In the genomic region with DNA sequence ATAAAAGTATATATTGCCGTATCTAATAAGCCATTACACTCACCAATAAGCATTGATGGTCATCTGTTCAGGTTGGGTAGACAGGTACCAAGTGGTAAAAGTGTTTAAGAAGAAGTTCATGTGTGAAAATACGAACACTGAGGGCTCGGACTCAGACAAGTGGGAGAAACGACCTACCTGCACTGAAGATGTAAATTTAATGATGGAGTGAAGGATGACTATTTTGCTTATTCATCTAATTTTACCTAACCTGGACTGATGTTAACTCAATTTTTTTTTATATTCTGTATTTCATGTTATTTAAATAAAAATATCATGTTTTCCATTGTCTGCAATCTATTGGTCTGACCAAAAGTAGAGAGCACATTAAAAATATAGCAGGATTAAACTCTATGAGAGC, we compare ENCODE assay signal across 36 cellular contexts.
DNase-seq lines count a peak whose midpoint lies in the region; ATAC-seq, FAIRE-seq and TF ChIP-seq lines count a peak whose summit lies in the region.
"Had no signal": no experiment of that assay in that cellular context is flagged by ENCODE, and none has a peak within 500 bp of the region (broad histone marks: within the 10 kb centered on the region; RNA-seq: fewer than 3 reads in every experiment).

No MANE protein-coding gene starts in this region.

- H3K9ac ChIP-seq in HepG2 (ENCODE audit: insufficient read depth, low read depth, low read length) (no peak overlapping the region), keratinocyte (ENCODE audit: control insufficient read depth, extremely low read depth, insufficient read depth, low read length) (no peak overlapping the region)
- H3K9ac ChIP-seq: BLaER1; BLaER1 treated with 17β-estradiol and CSF1 and Interleukin-3, amounts not matched to agents 10 nM and 100 nM had no signal

- H3K27ac ChIP-seq in HepG2 (ENCODE audit: extremely low read length, insufficient read depth, low read length) = no peak overlapping the region
- H3K27ac ChIP-seq in right lobe of liver = no peak overlapping the region
- no peak overlapping the region for H3K27ac ChIP-seq in A549
- H3K27ac ChIP-seq in GM23338 (ENCODE audit: low read depth) = 0 out of 2 replicates have a peak overlapping the region, but pooled peaks have one; percentile 26
- H3K27ac ChIP-seq in keratinocyte (ENCODE audit: control insufficient read depth, insufficient read depth, low read length) = no peak overlapping the region
- H3K27ac ChIP-seq: 22Rv1; BLaER1; BLaER1 treated with 17β-estradiol and CSF1 and Interleukin-3, amounts not matched to agents 10 nM and 100 nM; C4-2B had no signal

- BruUV-seq in HepG2 (replicated peaks; lab: Mats Ljungman, UMichigan) = no TSS peak

- FAIRE-seq in HepG2 (lab: Jason Lieb, UNC) (no peak), A549 (lab: Jason Lieb, UNC) (no peak), keratinocyte (lab: Jason Lieb, UNC) (peak; percentile 32)
- FAIRE-seq: A204.1, D721Med had no signal

- TF ChIP-seq EP300 in HepG2 (IDR thresholded peaks at IDR 0.05; ENCODE audit: low read depth in 2 of 2, low read length in 2 of 2) (no peak), HepG2 (CRISPR knock-in tag; IDR thresholded peaks at IDR 0.05; ENCODE audit: borderline replicate concordance) (no peak), A549 (IDR thresholded peaks at IDR 0.05) (no peak)

- ATAC-seq in HepG2 (no peak), right lobe of liver (no peak), A549 (no peak), GM23338 (no peak), left lobe of liver (no peak)
- ATAC-seq: CD8-positive, alpha-beta T cell had no signal

- H3K79me2 ChIP-seq in HepG2 (ENCODE audit: insufficient read depth, low read length) (no peaks in the 10 kb centered on the region), GM23338 (replicated peaks; ENCODE audit: insufficient read depth) (no peaks in the 10 kb centered on the region), keratinocyte (ENCODE audit: control insufficient read depth, insufficient read depth, low read length) (no peaks in the 10 kb centered on the region)

- TF ChIP-seq RAD21 in HepG2 (CRISPR knock-in tag; IDR thresholded peaks at IDR 0.05) (no peak), A549 (conservative IDR thresholded peaks at IDR 0.05 in 1 of 2, IDR thresholded peaks at IDR 0.05 in 1 of 2) (no peak)

- POLR2A ChIA-PET in HepG2 (lab: Yijun Ruan, JAX) (no interaction called here), A549 (lab: Yijun Ruan, JAX) (no interaction called here)

- H2AFZ ChIP-seq in HepG2 (ENCODE audit: low read length) = no peak overlapping the region
- H2AFZ ChIP-seq in GM23338 = no peak overlapping the region
- H2AFZ ChIP-seq in keratinocyte (ENCODE audit: control insufficient read depth, low read length) = no peak overlapping the region

- intact Hi-C loops in HepG2 (cut with micrococcal nuclease; ENCODE audit: unreplicated experiment) (no loop called here), right lobe of liver (cut with DNase I) (no loop called here)

- H3K36me3 Mint-ChIP-seq in GM23338 (ENCODE audit: low read depth) = no peaks in the 10 kb centered on the region
- H3K36me3 Mint-ChIP-seq: CD14-positive monocyte; CD4-positive, alpha-beta memory T cell; CD4-positive, CD25-positive, alpha-beta regulatory T cell; CD8-positive, alpha-beta memory T cell; CD8-positive, alpha-beta T cell had no signal

- no peak overlapping the region for H3K4me3 Mint-ChIP-seq in GM23338
- H3K4me3 Mint-ChIP-seq: B cell; CD14-positive monocyte; CD4-positive, alpha-beta memory T cell; CD4-positive, alpha-beta T cell; CD4-positive, CD25-positive, alpha-beta regulatory T cell; CD8-positive, alpha-beta memory T cell; CD8-positive, alpha-beta T cell had no signal

- DNase-seq in HepG2 (ENCODE audit: low spot score) (no peak), right lobe of liver (no peak), A549 (ENCODE audit: low read depth in 1 of 2, low spot score in 1 of 2) (no peak), GM23338 (ENCODE audit: low spot score) (no peak), keratinocyte (ENCODE audit: low read depth, low spot score) (no peak), LoVo (ENCODE audit: low spot score) (no peak), kidney tubule cell (ENCODE audit: low spot score) (no peak), left lobe of liver (ENCODE audit: low spot score) (no peak)
- DNase-seq: 8988T; ACHN; AML-193; BE2C; C1 segment of cervical spinal cord; Caco-2; Calu3; CD4-positive, alpha-beta memory T cell; CD4-positive, alpha-beta T cell; CD4-positive, CD25-positive, alpha-beta regulatory T cell; CD8-positive, alpha-beta memory T cell; CD8-positive, alpha-beta T cell; COR-L47; DMS 273 treated with DMSO at 0.1 percent for 48 hours; DMS153; DMS53; DMS79; DMS79 treated with DMSO at 0.1 percent for 48 hours; DND-41; EL had no signal

- peaks cover 5% of the 10 kb centered on the region; the same call in 1 of the 2 replicates for H3K9me2 ChIP-seq in GM23338 (ENCODE audit: insufficient read depth)

- no peaks in the 10 kb centered on the region for H3K9me1 ChIP-seq in keratinocyte (ENCODE audit: control insufficient read depth, extremely low read depth, insufficient read depth, low read length)

- no peaks in the 10 kb centered on the region for H4K20me1 ChIP-seq in HepG2 (ENCODE audit: insufficient read depth, low read length)
- H4K20me1 ChIP-seq in GM23338 (replicated peaks; ENCODE audit: insufficient read depth) = no peaks in the 10 kb centered on the region
- no peaks in the 10 kb centered on the region for H4K20me1 ChIP-seq in keratinocyte (ENCODE audit: control insufficient read depth, extremely low read depth, insufficient read depth, low read length)
- H4K20me1 ChIP-seq: BLaER1; BLaER1 treated with 17β-estradiol and CSF1 and Interleukin-3, amounts not matched to agents 10 nM and 100 nM had no signal

- H3K4me2 ChIP-seq in HepG2 (ENCODE audit: low read depth, low read length) = no peak overlapping the region
- H3K4me2 ChIP-seq in A549 = no peak overlapping the region
- no peak overlapping the region for H3K4me2 ChIP-seq in GM23338
- H3K4me2 ChIP-seq in keratinocyte (ENCODE audit: control insufficient read depth, extremely low read depth, insufficient read depth, low read depth, low read length) = no peak overlapping the region
- H3K4me2 ChIP-seq: BLaER1 had no signal

- no peaks in the 10 kb centered on the region for H3K9me3 Mint-ChIP-seq in GM23338

- peaks cover 36% of the 10 kb centered on the region for H3K4me1 Mint-ChIP-seq in GM23338
- H3K4me1 Mint-ChIP-seq: B cell; CD4-positive, alpha-beta memory T cell; CD4-positive, CD25-positive, alpha-beta regulatory T cell; CD8-positive, alpha-beta memory T cell had no signal

- TF ChIP-seq CTCF in HepG2 (CRISPR knock-in tag; IDR thresholded peaks at IDR 0.05) = no peak
- no peak for TF ChIP-seq CTCF in right lobe of liver (IDR thresholded peaks at IDR 0.05)
- no peak for TF ChIP-seq CTCF in A549 (IDR thresholded peaks at IDR 0.05)
- TF ChIP-seq CTCF in GM23338 (conservative IDR thresholded peaks at IDR 0.05; ENCODE audit: low read depth in 2 of 2) = no peak
- no peak for TF ChIP-seq CTCF in keratinocyte (optimal IDR thresholded peaks at IDR 0.05 in 1 of 3, IDR thresholded peaks at IDR 0.05 in 1 of 3, conservative IDR thresholded peaks at IDR 0.05 in 1 of 3; ENCODE audit: extremely low read depth in 1 of 3, insufficient read depth in 2 of 3, low read length in 3 of 3)

- no peak overlapping the region; the same call in 1 of the 2 replicates for H3K27ac Mint-ChIP-seq in GM23338
- H3K27ac Mint-ChIP-seq: B cell; CD14-positive monocyte; CD4-positive, alpha-beta memory T cell; CD4-positive, alpha-beta T cell; CD4-positive, CD25-positive, alpha-beta regulatory T cell; CD8-positive, alpha-beta memory T cell; CD8-positive, alpha-beta T cell had no signal

- no peaks in the 10 kb centered on the region for H3K9me3 ChIP-seq in HepG2 (ENCODE audit: low read length)
- H3K9me3 ChIP-seq in right lobe of liver = no peaks in the 10 kb centered on the region
- H3K9me3 ChIP-seq in A549 = 0 out of 3 replicates have a peak, but pooled peaks cover 3% of the 10 kb centered on the region
- no peaks in the 10 kb centered on the region for H3K9me3 ChIP-seq in keratinocyte (ENCODE audit: control insufficient read depth, low read depth, low read length)
- H3K9me3 ChIP-seq: BE2C, BLaER1, Caco-2 had no signal

- dilution Hi-C loops in keratinocyte (cut with MboI; ENCODE audit: extremely low pct_ligation_motif_present, low sequenced_read_pairs) = no loop called here

- no peaks in the 10 kb centered on the region for H3F3A ChIP-seq in GM23338 (replicated peaks; ENCODE audit: low read depth)

- H3K4me3 ChIP-seq in HepG2 (replicated peaks in 1 of 3; ENCODE audit: insufficient read depth in 1 of 3, low read depth in 2 of 3, low read length in 3 of 3) (no peak overlapping the region), right lobe of liver (no peak overlapping the region), A549 (no peak overlapping the region), GM23338 (no peak overlapping the region), keratinocyte (ENCODE audit: control insufficient read depth in 2 of 3, extremely low read depth in 1 of 3, insufficient read depth in 2 of 3, low read depth in 1 of 3, low read length in 3 of 3) (no peak overlapping the region)
- H3K4me3 ChIP-seq: BLaER1; BLaER1 treated with 17β-estradiol and CSF1 and Interleukin-3, amounts not matched to agents 10 nM and 100 nM had no signal

- TF ChIP-seq POLR2A in HepG2 (IDR thresholded peaks at IDR 0.05; ENCODE audit: insufficient read depth in 1 of 2, low read depth in 2 of 2, low read length in 2 of 2) (no peak), right lobe of liver (IDR thresholded peaks at IDR 0.05) (no peak), A549 (IDR thresholded peaks at IDR 0.05; ENCODE audit: low read length) (no peak)

- H3K27me3 ChIP-seq in HepG2 (ENCODE audit: control insufficient read depth in 1 of 2, insufficient read depth in 2 of 2, low read length in 2 of 2) = no peaks in the 10 kb centered on the region
- H3K27me3 ChIP-seq in right lobe of liver = no peaks in the 10 kb centered on the region
- no peaks in the 10 kb centered on the region for H3K27me3 ChIP-seq in GM23338 (ENCODE audit: insufficient read depth)
- no peaks in the 10 kb centered on the region for H3K27me3 ChIP-seq in keratinocyte (ENCODE audit: control insufficient read depth, extremely low read depth, insufficient read depth, low read length)
- H3K27me3 ChIP-seq: BE2C; BLaER1; BLaER1 treated with 17β-estradiol and CSF1 and Interleukin-3, amounts not matched to agents 10 nM and 100 nM had no signal

- in situ Hi-C loops in HepG2 (cut with HindIII; ENCODE audit: extremely low pct_ligation_motif_present, low pct_unique_long_range_greater_than_20kb) = no loop called here

- H3K4me1 ChIP-seq in HepG2 (ENCODE audit: insufficient read depth, low read length) = no peaks in the 10 kb centered on the region
- H3K4me1 ChIP-seq in right lobe of liver = no peaks in the 10 kb centered on the region
- peaks cover 17% of the 10 kb centered on the region for H3K4me1 ChIP-seq in A549
- H3K4me1 ChIP-seq in GM23338 (ENCODE audit: insufficient read depth) = peaks cover 32% of the 10 kb centered on the region
- H3K4me1 ChIP-seq in keratinocyte (ENCODE audit: control insufficient read depth, extremely low read depth, insufficient read depth, low read length) = peaks cover 22% of the 10 kb centered on the region
- H3K4me1 ChIP-seq: BE2C had no signal

- no peaks in the 10 kb centered on the region for H3K36me3 ChIP-seq in HepG2 (replicated peaks in 1 of 2; ENCODE audit: control insufficient read depth in 1 of 2, insufficient read depth in 2 of 2, low read length in 2 of 2)
- H3K36me3 ChIP-seq in right lobe of liver = no peaks in the 10 kb centered on the region
- H3K36me3 ChIP-seq in GM23338 (ENCODE audit: insufficient read depth) = no peaks in the 10 kb centered on the region
- no peaks in the 10 kb centered on the region for H3K36me3 ChIP-seq in keratinocyte (ENCODE audit: control insufficient read depth in 2 of 2, extremely low read depth in 1 of 2, insufficient read depth in 2 of 2, low read length in 2 of 2)
- H3K36me3 ChIP-seq: BE2C; BLaER1; BLaER1 treated with 17β-estradiol and CSF1 and Interleukin-3, amounts not matched to agents 10 nM and 100 nM had no signal

- CTCF ChIA-PET in HepG2 (lab: Yijun Ruan, JAX; ENCODE audit: low intra/inter-chr PET ratio, low total read pairs) = no interaction called here
- CTCF ChIA-PET in A549 (lab: Yijun Ruan, JAX) = no interaction called here

- WGBS in HepG2 (ENCODE audit: low lambda C conversion rate) = under 1% methylated on average over 4 of the region's 4 CpGs
- WGBS in right lobe of liver (ENCODE audit: insufficient coverage, low coverage, low lambda C conversion rate, missing lambda C conversion rate) = 51% methylated on average over 4 of the region's 4 CpGs
- WGBS in A549 (ENCODE audit: missing lambda C conversion rate) = 86% methylated on average over 4 of the region's 4 CpGs

- no peaks in the 10 kb centered on the region for H3K27me3 Mint-ChIP-seq in GM23338 (ENCODE audit: insufficient read depth, low read depth, poor library complexity)
- H3K27me3 Mint-ChIP-seq: B cell; CD4-positive, alpha-beta memory T cell; CD4-positive, alpha-beta T cell; CD4-positive, CD25-positive, alpha-beta regulatory T cell; CD8-positive, alpha-beta memory T cell had no signal
